In the genomic region with DNA sequence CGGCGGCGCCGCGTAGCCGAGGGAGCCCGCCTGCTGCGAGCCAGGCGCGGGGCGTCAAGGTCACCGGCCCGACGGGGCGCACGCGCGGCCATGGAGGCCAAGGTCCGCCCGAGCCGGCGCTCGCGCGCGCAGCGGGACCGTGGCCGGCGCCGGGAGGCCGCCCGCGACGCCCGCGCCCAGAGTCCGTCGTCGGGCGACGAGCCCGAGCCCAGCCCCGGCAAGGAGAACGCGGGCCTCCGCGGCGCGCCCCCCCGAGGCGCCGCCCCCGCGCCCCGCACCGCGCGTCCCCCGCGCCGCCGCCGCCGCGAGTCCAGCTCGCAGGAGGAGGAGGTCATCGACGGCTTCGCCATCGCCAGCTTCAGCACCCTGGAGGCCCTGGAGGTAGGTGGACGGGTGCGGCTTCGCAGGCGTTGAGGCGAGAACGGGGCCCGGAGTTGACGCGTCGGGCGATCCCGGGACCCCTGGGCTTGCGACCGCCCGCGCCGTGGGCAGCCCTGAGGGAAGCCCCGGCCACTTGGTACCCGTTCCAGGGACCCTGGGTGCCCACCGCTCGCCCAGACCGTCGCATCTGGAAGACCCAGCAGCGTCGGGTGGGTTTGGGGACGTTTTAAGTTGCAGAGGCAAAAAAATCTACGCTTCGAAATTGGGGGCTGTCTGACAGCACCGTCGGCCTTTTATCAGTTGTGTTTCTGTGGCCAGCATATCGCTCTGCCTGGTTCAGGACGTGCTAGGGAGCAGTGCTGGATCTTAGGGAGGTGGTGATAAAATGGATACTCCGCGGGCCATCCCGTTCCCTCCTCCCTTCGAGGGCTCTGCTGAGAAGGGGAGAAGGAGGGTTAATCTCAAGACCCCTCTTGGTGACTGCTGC, we compare ENCODE assay signal across 8 cellular contexts. TPM values are rescaled to one million over a fixed set of nuclear protein-coding genes. Genes with fewer than 3 reads are reported as not detected.
DNase-seq lines count a peak whose midpoint lies in the region; ATAC-seq and FAIRE-seq lines count a peak whose summit lies in the region.

No MANE protein-coding gene starts in this region.

- peak overlapping the region; percentile 42 to 46 for H3K4me3 ChIP-seq in CD4-positive, alpha-beta memory T cell (ENCODE audit: low read length in 2 of 2)
- H3K4me3 ChIP-seq in HAP-1, result peak overlapping the region; percentile 55
- peak overlapping the region; percentile 87 for H3K4me3 ChIP-seq in rectal smooth muscle tissue (ENCODE audit: low read length)

- H3K36me3 ChIP-seq in CD4-positive, alpha-beta memory T cell (ENCODE audit: insufficient read depth, low read length), result no peaks in the 10 kb centered on the region
- H3K36me3 ChIP-seq in HAP-1 (replicated peaks), result no peaks in the 10 kb centered on the region
- H3K36me3 ChIP-seq in rectal smooth muscle tissue (ENCODE audit: control insufficient read depth, insufficient read depth, low read length), result no peaks in the 10 kb centered on the region

- H3K27me3 ChIP-seq in CD4-positive, alpha-beta memory T cell (ENCODE audit: insufficient read depth, low read length), result no peaks in the 10 kb centered on the region
- no peaks in the 10 kb centered on the region for H3K27me3 ChIP-seq in HAP-1 (ENCODE audit: low read depth)
- H3K27me3 ChIP-seq in rectal smooth muscle tissue (ENCODE audit: control insufficient read depth, insufficient read depth, low read length), result no peaks in the 10 kb centered on the region

- no peaks in the 10 kb centered on the region for H3K27me3 Mint-ChIP-seq in CD4-positive, alpha-beta memory T cell
- H3K27me3 Mint-ChIP-seq in T-helper 1 cell treated with Interleukin-12 subunit alpha and Interleukin-12 subunit beta and Interleukin-4 antibody, amounts not matched to agents 30 μg/mL and 1 μg/mL, for 36 hours (ENCODE audit: low read depth), result no peaks in the 10 kb centered on the region

- H3K4me3 Mint-ChIP-seq in CD4-positive, alpha-beta memory T cell, result peak overlapping the region; percentile 79 to 92 (median 88)
- H3K4me3 Mint-ChIP-seq in T-helper 1 cell treated with Interleukin-12 subunit alpha and Interleukin-12 subunit beta and Interleukin-4 antibody, amounts not matched to agents 30 μg/mL and 1 μg/mL, for 36 hours, result peak overlapping the region; percentile 74

- intact Hi-C loops in CD4-positive, alpha-beta memory T cell (cut with micrococcal nuclease), result loop anchor here (1.0 to 5.0 kb wide), 2 partner anchors 58 to 71 kb away; no protein-coding TSS in a partner anchor

- no peaks in the 10 kb centered on the region for H3K9me3 ChIP-seq in CD4-positive, alpha-beta memory T cell (ENCODE audit: control insufficient read depth in 1 of 2, low read length in 2 of 2)
- H3K9me3 ChIP-seq in HAP-1, result no peaks in the 10 kb centered on the region

- peaks cover 38 to 79% (median 60%) of the 10 kb centered on the region in 4 donors for H3K4me1 Mint-ChIP-seq in CD4-positive, alpha-beta memory T cell
- H3K4me1 Mint-ChIP-seq in T-helper 1 cell treated with Interleukin-12 subunit alpha and Interleukin-12 subunit beta and Interleukin-4 antibody, amounts not matched to agents 30 μg/mL and 1 μg/mL, for 36 hours (ENCODE audit: low read depth), result peaks cover 46% of the 10 kb centered on the region

- peaks cover 0 to 3% (median 0%) of the 10 kb centered on the region in 8 donors for H3K9me3 Mint-ChIP-seq in CD4-positive, alpha-beta memory T cell
- no peaks in the 10 kb centered on the region for H3K9me3 Mint-ChIP-seq in T-helper 1 cell treated with Interleukin-12 subunit alpha and Interleukin-12 subunit beta and Interleukin-4 antibody, amounts not matched to agents 30 μg/mL and 1 μg/mL, for 36 hours

- H3K36me3 Mint-ChIP-seq in CD4-positive, alpha-beta memory T cell, result peaks cover 0 to 15% of the 10 kb centered on the region in 2 donors
- H3K36me3 Mint-ChIP-seq in T-helper 1 cell treated with Interleukin-12 subunit alpha and Interleukin-12 subunit beta and Interleukin-4 antibody, amounts not matched to agents 30 μg/mL and 1 μg/mL, for 36 hours (ENCODE audit: low read depth), result peaks cover 6% of the 10 kb centered on the region

- H3K27ac ChIP-seq in CD4-positive, alpha-beta memory T cell (ENCODE audit: low read depth, low read length), result peak overlapping the region; percentile 56
- no peak overlapping the region for H3K27ac ChIP-seq in rectal smooth muscle tissue (ENCODE audit: low read depth, low read length)

- H3K4me1 ChIP-seq in CD4-positive, alpha-beta memory T cell (ENCODE audit: insufficient read depth, low read length), result peaks cover 63% of the 10 kb centered on the region
- H3K4me1 ChIP-seq in HAP-1 (peaks cover 5% of the 10 kb centered on the region), rectal smooth muscle tissue (ENCODE audit: control insufficient read depth, insufficient read depth, low read length) (peaks cover 20% of the 10 kb centered on the region)

- CTCF ChIA-PET in CD4-positive, alpha-beta memory T cell (lab: Charles Lee; ENCODE audit: partially characterized antibody), result no interaction called here

- in situ Hi-C loops in HAP-1 (cut with MboI; ENCODE audit: low sequenced_read_pairs), result no loop called here

- ATAC-seq in left lobe of liver, result no peak

- no peak for DNase-seq in CD4-positive, alpha-beta memory T cell
- DNase-seq in HAP-1 (ENCODE audit: low spot score in 2 of 2) (peak in 1 of 2 experiments; percentile 42), frontal cortex (ENCODE audit: low spot score in 2 of 2) (peak; percentile 67 to 68), COR-L47 (lab: John Stamatoyannopoulos, UW) (no peak), COLO829 (ENCODE audit: low spot score) (no peak), left lobe of liver (ENCODE audit: low spot score) (no peak)

- FAIRE-seq in frontal cortex (lab: Jason Lieb, UNC), result no peak

- peak overlapping the region; percentile 74 to 92 (median 86) for H3K27ac Mint-ChIP-seq in CD4-positive, alpha-beta memory T cell
- peak overlapping the region; percentile 78 for H3K27ac Mint-ChIP-seq in T-helper 1 cell treated with Interleukin-12 subunit alpha and Interleukin-12 subunit beta and Interleukin-4 antibody, amounts not matched to agents 30 μg/mL and 1 μg/mL, for 36 hours

- peak overlapping the region; percentile 72 for H3K9ac ChIP-seq in rectal smooth muscle tissue (ENCODE audit: low read length)

- POLR2A ChIA-PET in CD4-positive, alpha-beta memory T cell (lab: Charles Lee; ENCODE audit: partially characterized antibody), result interaction anchor here (2.1 to 4.7 kb wide), 3 partner anchors 13 to 45 kb away, joined by 6 to 70 read pairs (median 55); no protein-coding TSS in a partner anchor

RNA-seq across cellular contexts. Expression of gene FBRSL1, which starts 0.8 kb away (rescaled TPM):
- 100 to 1,000 TPM in 1 of 2 experiments, 10 to 100 TPM in 1; 97.3 to 101 TPM for total RNA-seq in CD4-positive, alpha-beta memory T cell
- polyA plus RNA-seq in CD4-positive, alpha-beta memory T cell, result 1 to 10 TPM in 1 of 2 donors, not detected in 1; 3.1 TPM
- 4.1 TPM for total RNA-seq in frontal cortex
- total RNA-seq in left lobe of liver, result 44.9 TPM

Comparison
In these comparisons a context has a peak if more than half of its experiments do, and no peak if none do; other contexts are left out.
1. DNase-seq: peak in frontal cortex (2 of 2); none in CD4-positive, alpha-beta memory T cell (0 of 5), COR-L47 (single experiment), COLO829 (single experiment) and left lobe of liver (single experiment).
2. Peak in every context shown above with its lines, with median percentiles within 50 percentile points of each other: H3K4me3 ChIP-seq.